ENCODE assay signal across 10 cellular contexts in genomic region chr17:74446551-74447500, GRCh38. TPM values are rescaled to one million over a fixed set of nuclear protein-coding genes. Genes with fewer than 3 reads are reported as not detected.
DNase-seq lines count a peak whose midpoint lies in the region; ATAC-seq and TF ChIP-seq lines count a peak whose summit lies in the region.
"Had no signal": no experiment of that assay in that cellular context is flagged by ENCODE, and none has a peak within 500 bp of the region (broad histone marks: within the 10 kb centered on the region; RNA-seq: fewer than 3 reads in every experiment).

No MANE protein-coding gene starts in this region.

- peaks cover 0 to 16% (median 0%) of the 10 kb centered on the region in 9 donors for H3K36me3 ChIP-seq in heart left ventricle

- intact Hi-C loops in heart left ventricle (cut with DNase I) = loop anchor here in 1 of 10 donors (10.0 kb wide), 1 partner anchor 232 kb away; the partner anchor contains the start of gene TTYH2

- TF ChIP-seq CTCF in heart left ventricle (IDR thresholded peaks at IDR 0.05) = peak in 1 of 12 donors; percentile 14

- no peaks in the 10 kb centered on the region for H3K9me3 ChIP-seq in heart left ventricle

- H3K27ac Mint-ChIP-seq in stimulated activated memory B cell treated with anti-CD40 and anti-IgM and Interleukin-4, amounts not matched to agents 10 μg/mL and 1 μg/mL and 100 μg/mL, for 72 hours = no peak overlapping the region

- peaks cover 27% of the 10 kb centered on the region for H3K4me1 Mint-ChIP-seq in stimulated activated memory B cell treated with anti-CD40 and anti-IgM and Interleukin-4, amounts not matched to agents 10 μg/mL and 1 μg/mL and 100 μg/mL, for 72 hours

- H3K27ac ChIP-seq in heart left ventricle = peak overlapping the region; percentile 52 to 99 (median 82)
- H3K27ac ChIP-seq: VCaP had no signal

- H3K27me3 ChIP-seq in heart left ventricle = no peaks in the 10 kb centered on the region

- H3K4me3 Mint-ChIP-seq in stimulated activated memory B cell treated with anti-CD40 and anti-IgM and Interleukin-4, amounts not matched to agents 10 μg/mL and 1 μg/mL and 100 μg/mL, for 72 hours = peak overlapping the region; percentile 31

- 18 to 37% (median 27%) methylated on average over 21 to 31 of the region's 31 CpGs for WGBS in heart left ventricle, 4 donors

- peaks cover 23% of the 10 kb centered on the region for H3K27me3 Mint-ChIP-seq in stimulated activated memory B cell treated with anti-CD40 and anti-IgM and Interleukin-4, amounts not matched to agents 10 μg/mL and 1 μg/mL and 100 μg/mL, for 72 hours

- peaks cover 5 to 82% (median 55%) of the 10 kb centered on the region in 12 donors for H3K4me1 ChIP-seq in heart left ventricle

- H3K9me3 Mint-ChIP-seq in stimulated activated memory B cell treated with anti-CD40 and anti-IgM and Interleukin-4, amounts not matched to agents 10 μg/mL and 1 μg/mL and 100 μg/mL, for 72 hours = no peaks in the 10 kb centered on the region

- DNase-seq in NCI-H446 (lab: John Stamatoyannopoulos, UW) = peak; percentile 36 to 71
- DNase-seq in heart left ventricle = peak; percentile 75 to 88 (median 79)
- no peak for DNase-seq in DMS79 treated with DMSO at 0.1 percent for 48 hours (lab: John Stamatoyannopoulos, UW)
- DNase-seq: islet precursor cell had no signal

- H3K4me3 ChIP-seq in heart left ventricle = peak overlapping the region in 7 of 12 donors; percentile 6 to 32 (median 16)

- no peak for TF ChIP-seq POLR2A in heart left ventricle (IDR thresholded peaks at IDR 0.05)

- H3K36me3 Mint-ChIP-seq in stimulated activated memory B cell treated with anti-CD40 and anti-IgM and Interleukin-4, amounts not matched to agents 10 μg/mL and 1 μg/mL and 100 μg/mL, for 72 hours = no peaks in the 10 kb centered on the region

- peak; percentile 42 for ATAC-seq in GM19023 (IDR thresholded peaks at IDR 0.05; ENCODE audit: unreplicated experiment)
- ATAC-seq in heart left ventricle = peak; percentile 26 to 53 (median 34)
- ATAC-seq in stimulated activated memory B cell treated with anti-CD40 and anti-IgM and Interleukin-4, amounts not matched to agents 10 μg/mL and 1 μg/mL and 100 μg/mL, for 72 hours = peak; percentile 56
- no peak for ATAC-seq in GM21526 (IDR thresholded peaks at IDR 0.05; ENCODE audit: low FRiP score, unreplicated experiment)
- no peak for ATAC-seq in HG03521 (IDR thresholded peaks at IDR 0.05; ENCODE audit: unreplicated experiment)
- no peak for ATAC-seq in HG02981 (IDR thresholded peaks at IDR 0.05; ENCODE audit: unreplicated experiment)

RNA-seq across cellular contexts. Expression of gene GPRC5C, which starts 14.9 kb away (rescaled TPM):
- 10 to 100 TPM; 22.2 to 59.9 (median 39.2) TPM for total RNA-seq in heart left ventricle
- 10 to 100 TPM; 28.5 to 35.3 TPM for polyA plus RNA-seq in heart left ventricle

RNA-seq across cellular contexts. Expression of gene CD300A, which starts 19.6 kb away (rescaled TPM):
- 10 to 100 TPM in 1 of 9 donors, 1 to 10 TPM in 6, under 1 TPM in 2; 0.64 to 23.2 (median 1.8) TPM for total RNA-seq in heart left ventricle
- polyA plus RNA-seq in heart left ventricle = 1 to 10 TPM in 1 of 2 donors, under 1 TPM in 1; 0.72 to 1.5 TPM

Comparison
In these comparisons a context has a peak if more than half of its experiments do, and no peak if none do; other contexts are left out.
1. ATAC-seq: peak in GM19023 (single experiment), heart left ventricle (4 of 4) and stimulated activated memory B cell treated with anti-CD40 and anti-IgM and Interleukin-4, amounts not matched to agents 10 μg/mL and 1 μg/mL and 100 μg/mL, for 72 hours (single experiment); none in GM21526 (single experiment), HG03521 (single experiment) and HG02981 (single experiment).